ENCODE assay signal across 21 cellular contexts in genomic region chr5:42677156-42677842, GRCh38.
"Had no signal": no experiment of that assay in that cellular context is flagged by ENCODE, and none has a peak within 500 bp of the region (broad histone marks: within the 10 kb centered on the region; RNA-seq: fewer than 3 reads in every experiment).

No MANE protein-coding gene starts in this region.

- H3K4me3 ChIP-seq: K562, PC-9 had no signal

- DNase-seq: activated B cell treated with CpG ODN at 0.5 μM for 24 hours; activated CD4-positive, alpha-beta T cell treated with anti-CD3 and anti-CD28 coated beads for 1 hour; activated CD4-positive, alpha-beta T cell treated with anti-CD3 and anti-CD28 coated beads, Interleukin-2, amount 10 ng/mL, durations not matched to agents 24 days and 14 days; activated CD4-positive, alpha-beta T cell treated with anti-CD3 and anti-CD28 coated beads, Interleukin-2, amount 50 U/mL, for 48 hours; activated CD8-positive, alpha-beta memory T cell treated with anti-CD3 and anti-CD28 coated beads, Interleukin-2, amount 10 ng/mL, durations not matched to agents 7 days and 5 days; activated gamma-delta T cell; activated naive CD4-positive, alpha-beta T cell treated with anti-CD3 and anti-CD28 coated beads, Interleukin-2, amount 10 ng/mL, durations not matched to agents 7 days and 5 days; activated naive CD8-positive, alpha-beta T cell treated with anti-CD3 and anti-CD28 coated beads for 36 hours; activated T-cell treated with anti-CD3 and anti-CD28 coated beads, Interleukin-2, amount 50 U/mL, for 24 hours; caudate nucleus; Karpas-422; NCI-H1048; NCI-H146; NCI-H187 treated with DMSO at 0.1 percent for 48 hours; NCI-H2081 treated with DMSO at 0.1 percent for 48 hours; NCI-H446; NCI-H524; SHP77 treated with DMSO at 0.1 percent for 48 hours had no signal

- H3K27me3 Mint-ChIP-seq: activated CD4-positive, alpha-beta T cell treated with anti-CD3 and anti-CD28 coated beads, Interleukin-2, amount 10 ng/mL, durations not matched to agents 24 days and 14 days; activated naive CD4-positive, alpha-beta T cell treated with anti-CD3 and anti-CD28 coated beads, Interleukin-2, amount 10 ng/mL, durations not matched to agents 7 days and 5 days had no signal

- H3K4me2 ChIP-seq: PC-9 had no signal

- H3K4me3 Mint-ChIP-seq: activated B cell treated with CpG ODN at 0.5 μM for 24 hours; activated CD4-positive, alpha-beta T cell treated with anti-CD3 and anti-CD28 coated beads, Interleukin-2, amount 10 ng/mL, durations not matched to agents 24 days and 14 days; activated CD8-positive, alpha-beta memory T cell treated with anti-CD3 and anti-CD28 coated beads, Interleukin-2, amount 10 ng/mL, durations not matched to agents 7 days and 5 days; activated naive CD4-positive, alpha-beta T cell treated with anti-CD3 and anti-CD28 coated beads, Interleukin-2, amount 10 ng/mL, durations not matched to agents 7 days and 5 days; activated naive CD8-positive, alpha-beta T cell treated with anti-CD3 and anti-CD28 coated beads for 36 hours; activated T-cell treated with anti-CD3 and anti-CD28 coated beads, Interleukin-2, amount 50 U/mL, for 24 hours; T-helper 1 cell treated with Interleukin-12 subunit alpha and Interleukin-12 subunit beta and Interleukin-4 antibody, amounts not matched to agents 30 μg/mL and 1 μg/mL, for 36 hours had no signal

- H3K27ac Mint-ChIP-seq: activated B cell treated with CpG ODN at 0.5 μM for 24 hours; activated CD4-positive, alpha-beta T cell treated with anti-CD3 and anti-CD28 coated beads, Interleukin-2, amount 10 ng/mL, durations not matched to agents 24 days and 14 days; activated CD8-positive, alpha-beta memory T cell treated with anti-CD3 and anti-CD28 coated beads, Interleukin-2, amount 10 ng/mL, durations not matched to agents 7 days and 5 days; activated naive CD4-positive, alpha-beta T cell treated with anti-CD3 and anti-CD28 coated beads, Interleukin-2, amount 10 ng/mL, durations not matched to agents 7 days and 5 days; activated naive CD8-positive, alpha-beta T cell treated with anti-CD3 and anti-CD28 coated beads for 36 hours; activated T-cell treated with anti-CD3 and anti-CD28 coated beads, Interleukin-2, amount 50 U/mL, for 24 hours; T-helper 1 cell treated with Interleukin-12 subunit alpha and Interleukin-12 subunit beta and Interleukin-4 antibody, amounts not matched to agents 30 μg/mL and 1 μg/mL, for 36 hours had no signal

- H3K36me3 Mint-ChIP-seq: activated CD8-positive, alpha-beta memory T cell treated with anti-CD3 and anti-CD28 coated beads, Interleukin-2, amount 10 ng/mL, durations not matched to agents 7 days and 5 days; activated naive CD4-positive, alpha-beta T cell treated with anti-CD3 and anti-CD28 coated beads, Interleukin-2, amount 10 ng/mL, durations not matched to agents 7 days and 5 days; activated naive CD8-positive, alpha-beta T cell treated with anti-CD3 and anti-CD28 coated beads for 36 hours had no signal

- ATAC-seq: activated CD8-positive, alpha-beta memory T cell treated with anti-CD3 and anti-CD28 coated beads, Interleukin-2, amount 10 ng/mL, durations not matched to agents 7 days and 5 days; K562 had no signal

- H3K4me1 Mint-ChIP-seq: activated B cell treated with CpG ODN at 0.5 μM for 24 hours; activated CD4-positive, alpha-beta T cell treated with anti-CD3 and anti-CD28 coated beads, Interleukin-2, amount 10 ng/mL, durations not matched to agents 24 days and 14 days; activated naive CD4-positive, alpha-beta T cell treated with anti-CD3 and anti-CD28 coated beads, Interleukin-2, amount 10 ng/mL, durations not matched to agents 7 days and 5 days; activated naive CD8-positive, alpha-beta T cell treated with anti-CD3 and anti-CD28 coated beads for 36 hours had no signal

- H3K9me3 Mint-ChIP-seq: activated CD4-positive, alpha-beta T cell treated with anti-CD3 and anti-CD28 coated beads, Interleukin-2, amount 10 ng/mL, durations not matched to agents 24 days and 14 days; T-helper 1 cell treated with Interleukin-12 subunit alpha and Interleukin-12 subunit beta and Interleukin-4 antibody, amounts not matched to agents 30 μg/mL and 1 μg/mL, for 36 hours had no signal

- H3K27ac ChIP-seq: PC-9 had no signal
